Comparison of ENCODE assay signal across 1 cellular context in genomic region chr5:73729329-73729728, GRCh38.
TF ChIP-seq lines count a peak whose summit lies in the region.

No MANE protein-coding gene starts in this region.

TF ChIP-seq in HepG2, 621 proteins besides CTCF, POLR2A, EP300 and RAD21 (continued from another document and continues in another):
- TF ChIP-seq MXD3 (CRISPR knock-in tag; IDR thresholded peaks at IDR 0.05) (no peak), ZNF850 (CRISPR knock-in tag; conservative IDR thresholded peaks at IDR 0.05) (no peak), ZNF800 (CRISPR knock-in tag; IDR thresholded peaks at IDR 0.05) (no peak), HOXA3 (CRISPR knock-in tag; IDR thresholded peaks at IDR 0.05) (no peak), KDM2A (CRISPR knock-in tag; IDR thresholded peaks at IDR 0.05; ENCODE audit: borderline replicate concordance, low read depth) (no peak), SNRNP70 (IDR thresholded peaks at IDR 0.05; ENCODE audit: low read depth, low read length) (no peak), ZGPAT (CRISPR knock-in tag; IDR thresholded peaks at IDR 0.05) (peak; percentile 87), MED1 (CRISPR knock-in tag; IDR thresholded peaks at IDR 0.05) (peak; percentile 86), GATA4 (IDR thresholded peaks at IDR 0.05; ENCODE audit: borderline replicate concordance, low read depth) (no peak; the same call in 1 of the 2 replicates), IKZF5 (CRISPR knock-in tag; IDR thresholded peaks at IDR 0.05) (peak; percentile 22; the same call in 1 of the 2 replicates), ZHX2 (IDR thresholded peaks at IDR 0.05; ENCODE audit: low read depth) (no peak), ZHX2 (CRISPR knock-in tag; IDR thresholded peaks at IDR 0.05; ENCODE audit: borderline replicate concordance) (no peak), ASH2L (IDR thresholded peaks at IDR 0.05; ENCODE audit: insufficient read length, low read depth, low read length) (peak; percentile 47), MNT (IDR thresholded peaks at IDR 0.05) (no peak), SKI (IDR thresholded peaks at IDR 0.05; ENCODE audit: partially characterized antibody) (peak; percentile 74), ZBTB2 (CRISPR knock-in tag; IDR thresholded peaks at IDR 0.05; ENCODE audit: low read depth) (no peak), ETV5 (CRISPR knock-in tag; IDR thresholded peaks at IDR 0.05; ENCODE audit: borderline replicate concordance) (peak; percentile 30; the same call in 1 of the 2 replicates), ZNF670 (CRISPR knock-in tag; IDR thresholded peaks at IDR 0.05; ENCODE audit: borderline replicate concordance) (no peak), ZNF598 (CRISPR knock-in tag; IDR thresholded peaks at IDR 0.05; ENCODE audit: borderline replicate concordance) (no peak), SOX6 (IDR thresholded peaks at IDR 0.05) (no peak), SOX6 (CRISPR knock-in tag; IDR thresholded peaks at IDR 0.05) (peak; percentile 96), CEBPG (CRISPR knock-in tag; IDR thresholded peaks at IDR 0.05) (peak; percentile 55), RCOR2 (CRISPR knock-in tag; IDR thresholded peaks at IDR 0.05) (peak; percentile 65; the same call in 1 of the 2 replicates), ZNF839 (CRISPR knock-in tag; IDR thresholded peaks at IDR 0.05; ENCODE audit: borderline replicate concordance) (no peak), ZNF280D (CRISPR knock-in tag; IDR thresholded peaks at IDR 0.05) (no peak), DMAP1 (CRISPR knock-in tag; IDR thresholded peaks at IDR 0.05) (no peak), ATF6 (CRISPR knock-in tag; conservative IDR thresholded peaks at IDR 0.05) (no peak), ZBTB1 (CRISPR knock-in tag; IDR thresholded peaks at IDR 0.05; ENCODE audit: borderline replicate concordance) (no peak)
